ENCODE assay signal across 8 cellular contexts in genomic region chr7:135710417-135711138, GRCh38. TPM values are rescaled to one million over a fixed set of nuclear protein-coding genes. Genes with fewer than 3 reads are reported as not detected.
DNase-seq lines count a peak whose midpoint lies in the region; ATAC-seq, FAIRE-seq and TF ChIP-seq lines count a peak whose summit lies in the region.

No MANE protein-coding gene starts in this region.

- H3K4me1 ChIP-seq in liver (ENCODE audit: control insufficient read depth in 4 of 4, insufficient read depth in 4 of 4, low read length in 3 of 4) = no peaks in the 10 kb centered on the region

- ATAC-seq in GM18519 (IDR thresholded peaks at IDR 0.05; ENCODE audit: low FRiP score, unreplicated experiment) (no peak), HG03521 (IDR thresholded peaks at IDR 0.05; ENCODE audit: unreplicated experiment) (no peak), GM19023 (IDR thresholded peaks at IDR 0.05; ENCODE audit: unreplicated experiment) (no peak)

- no peaks in the 10 kb centered on the region for H3K9me3 ChIP-seq in liver (ENCODE audit: control insufficient read depth in 4 of 4, low read length in 3 of 4)

- H3K36me3 ChIP-seq in liver (ENCODE audit: control insufficient read depth in 4 of 4, insufficient read depth in 3 of 4, low read depth in 1 of 4, low read length in 3 of 4) = no peaks in the 10 kb centered on the region

- no peak for TF ChIP-seq RAD21 in liver (IDR thresholded peaks at IDR 0.05)

- H3K27ac ChIP-seq in liver (ENCODE audit: low read depth in 1 of 2, low read length in 2 of 2) = no peak overlapping the region

- no peak for TF ChIP-seq POLR2A in H54 (IDR thresholded peaks at IDR 0.05; ENCODE audit: low read depth, low read length)

- no peak for FAIRE-seq in H54 (lab: Jason Lieb, UNC)

- DNase-seq in D341Med (ENCODE audit: low spot score) = peak; percentile 57
- DNase-seq in H54 (ENCODE audit: insufficient read length, low spot score) = peak; percentile 30
- DNase-seq in activated CD4-positive, alpha-beta T cell treated with anti-CD3 and anti-CD28 coated beads, Interleukin-2, amount 50 U/mL, for 48 hours = peak; percentile 6 to 15
- no peak for DNase-seq in NCI-H774 (lab: John Stamatoyannopoulos, UW)

- peak; percentile 21 for TF ChIP-seq CTCF in liver (IDR thresholded peaks at IDR 0.05; ENCODE audit: low read depth, low read length, missing input control)

- 39% methylated on average over 11 of the region's 11 CpGs for WGBS in liver

- no peaks in the 10 kb centered on the region for H3K27me3 ChIP-seq in liver (ENCODE audit: control insufficient read depth in 4 of 4, insufficient read depth in 4 of 4, low read length in 3 of 4)

- H3K4me3 ChIP-seq in liver (ENCODE audit: low read depth in 1 of 3, low read length in 3 of 3) = no peak overlapping the region

- no peak overlapping the region for H3K9ac ChIP-seq in liver (ENCODE audit: low read depth in 1 of 2, low read length in 2 of 2)

TF ChIP-seq in liver, 16 proteins besides CTCF, POLR2A, EP300 and RAD21:
- TF ChIP-seq, protein P1, sequence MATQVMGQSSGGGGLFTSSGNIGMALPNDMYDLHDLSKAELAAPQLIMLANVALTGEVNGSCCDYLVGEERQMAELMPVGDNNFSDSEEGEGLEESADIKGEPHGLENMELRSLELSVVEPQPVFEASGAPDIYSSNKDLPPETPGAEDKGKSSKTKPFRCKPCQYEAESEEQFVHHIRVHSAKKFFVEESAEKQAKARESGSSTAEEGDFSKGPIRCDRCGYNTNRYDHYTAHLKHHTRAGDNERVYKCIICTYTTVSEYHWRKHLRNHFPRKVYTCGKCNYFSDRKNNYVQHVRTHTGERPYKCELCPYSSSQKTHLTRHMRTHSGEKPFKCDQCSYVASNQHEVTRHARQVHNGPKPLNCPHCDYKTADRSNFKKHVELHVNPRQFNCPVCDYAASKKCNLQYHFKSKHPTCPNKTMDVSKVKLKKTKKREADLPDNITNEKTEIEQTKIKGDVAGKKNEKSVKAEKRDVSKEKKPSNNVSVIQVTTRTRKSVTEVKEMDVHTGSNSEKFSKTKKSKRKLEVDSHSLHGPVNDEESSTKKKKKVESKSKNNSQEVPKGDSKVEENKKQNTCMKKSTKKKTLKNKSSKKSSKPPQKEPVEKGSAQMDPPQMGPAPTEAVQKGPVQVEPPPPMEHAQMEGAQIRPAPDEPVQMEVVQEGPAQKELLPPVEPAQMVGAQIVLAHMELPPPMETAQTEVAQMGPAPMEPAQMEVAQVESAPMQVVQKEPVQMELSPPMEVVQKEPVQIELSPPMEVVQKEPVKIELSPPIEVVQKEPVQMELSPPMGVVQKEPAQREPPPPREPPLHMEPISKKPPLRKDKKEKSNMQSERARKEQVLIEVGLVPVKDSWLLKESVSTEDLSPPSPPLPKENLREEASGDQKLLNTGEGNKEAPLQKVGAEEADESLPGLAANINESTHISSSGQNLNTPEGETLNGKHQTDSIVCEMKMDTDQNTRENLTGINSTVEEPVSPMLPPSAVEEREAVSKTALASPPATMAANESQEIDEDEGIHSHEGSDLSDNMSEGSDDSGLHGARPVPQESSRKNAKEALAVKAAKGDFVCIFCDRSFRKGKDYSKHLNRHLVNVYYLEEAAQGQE (IDR thresholded peaks at IDR 0.05) = no peak
- no peak for TF ChIP-seq EGR1 (IDR thresholded peaks at IDR 0.05; ENCODE audit: low read depth in 2 of 2)
- TF ChIP-seq TAF1 (conservative IDR thresholded peaks at IDR 0.05) = no peak
- TF ChIP-seq MAX (IDR thresholded peaks at IDR 0.05) = no peak
- TF ChIP-seq SP1 (IDR thresholded peaks at IDR 0.05) = no peak
- TF ChIP-seq YY1 (IDR thresholded peaks at IDR 0.05) = no peak
- no peak for TF ChIP-seq ZBTB33 (IDR thresholded peaks at IDR 0.05)
- no peak for TF ChIP-seq HNF4G (IDR thresholded peaks at IDR 0.05)
- no peak for TF ChIP-seq FOXA2 (IDR thresholded peaks at IDR 0.05)
- TF ChIP-seq RXRA (IDR thresholded peaks at IDR 0.05) = no peak

RNA-seq across cellular contexts. Expression of gene SLC13A4, which starts 17.4 kb away (rescaled TPM):
- total RNA-seq in liver = under 1 TPM; 0.14 to 0.17 TPM
- under 1 TPM; 0.01 to 0.06 TPM for polyA plus RNA-seq in liver

RNA-seq across cellular contexts. Expression of gene FAM180A, which starts 38.0 kb away (rescaled TPM):
- 10 to 100 TPM in 1 of 2 donors, under 1 TPM in 1; 0.19 to 10.5 TPM for total RNA-seq in liver
- 1 to 10 TPM; 4.1 to 7.0 TPM for polyA plus RNA-seq in liver

RNA-seq across cellular contexts. Expression of gene STMP1, which starts 48.3 kb away (rescaled TPM):
- 10 to 100 TPM in 1 of 2 donors, 1 to 10 TPM in 1; 6.8 to 16.6 TPM for total RNA-seq in liver
- 10 to 100 TPM; 11.1 to 30.7 TPM for polyA plus RNA-seq in liver
